8 cellular contexts compared by ENCODE assay signal in the genomic region with DNA sequence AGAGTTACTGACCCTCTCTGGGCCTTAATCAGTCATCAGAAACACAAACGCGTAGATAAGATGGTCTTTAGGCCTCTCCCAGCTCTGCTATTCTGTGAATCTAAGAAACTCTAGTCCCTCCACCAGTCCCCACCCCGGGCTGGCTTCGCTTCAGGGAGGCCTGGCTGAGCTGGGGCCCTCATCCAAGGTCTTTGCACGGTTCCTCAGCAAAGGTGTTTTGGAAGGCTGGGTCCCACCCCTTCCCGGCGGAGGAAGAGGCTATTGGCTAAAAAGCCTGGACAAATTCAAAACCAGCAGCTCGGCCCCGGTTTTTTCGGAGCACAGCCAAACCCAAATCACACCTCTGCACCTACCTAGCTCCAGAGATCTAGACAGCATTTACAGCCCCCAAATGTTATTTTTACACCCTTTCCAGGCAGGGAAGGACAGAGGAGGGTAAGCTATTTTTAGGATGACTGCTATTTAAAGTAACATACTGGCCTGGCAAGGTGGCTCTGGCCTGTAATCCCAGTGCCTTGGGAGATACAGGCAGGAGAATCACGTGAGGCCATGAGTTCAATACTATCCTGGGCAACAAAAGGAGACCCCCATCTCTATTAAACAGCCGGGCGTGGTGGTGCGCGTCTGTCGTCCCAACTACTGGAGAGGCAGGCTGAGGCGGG. TPM values are rescaled to one million over a fixed set of nuclear protein-coding genes. Genes with fewer than 3 reads are reported as not detected.
DNase-seq lines count a peak whose midpoint lies in the region; ATAC-seq and TF ChIP-seq lines count a peak whose summit lies in the region.

No MANE protein-coding gene starts in this region.

- ATAC-seq in lung (ENCODE audit: insufficient read depth, low FRiP score) (peak; percentile 1), upper lobe of right lung (peak; percentile 0), GM19397 (IDR thresholded peaks at IDR 0.05; ENCODE audit: unreplicated experiment) (no peak), GM18498 (IDR thresholded peaks at IDR 0.05; ENCODE audit: unreplicated experiment) (no peak)

- peaks cover 11% of the 10 kb centered on the region for H3K4me1 Mint-ChIP-seq in chondrocyte (ENCODE audit: low read depth)

- TF ChIP-seq CTCF in chondrocyte (IDR thresholded peaks at IDR 0.05) = no peak
- TF ChIP-seq CTCF in lung (IDR thresholded peaks at IDR 0.05; ENCODE audit: control extremely low read depth, extremely low read depth) = no peak
- no peak for TF ChIP-seq CTCF in upper lobe of right lung (IDR thresholded peaks at IDR 0.05)

- H3K4me3 Mint-ChIP-seq in chondrocyte (ENCODE audit: unreplicated experiment) = peak overlapping the region; percentile 68

- no peaks in the 10 kb centered on the region for H3K36me3 Mint-ChIP-seq in chondrocyte (ENCODE audit: low read depth)

- H3K27me3 Mint-ChIP-seq in chondrocyte (ENCODE audit: low read depth) = peaks cover 1% of the 10 kb centered on the region

- peak overlapping the region; percentile 41 for H3K27ac Mint-ChIP-seq in chondrocyte (ENCODE audit: unreplicated experiment)

- peak overlapping the region; percentile 93 for H2AFZ ChIP-seq in ACC112 (ENCODE audit: low read length, unreplicated experiment)

- DNase-seq in chondrocyte (ENCODE audit: low spot score) (no peak), lung (ENCODE audit: low spot score) (peak; percentile 38), upper lobe of right lung (peak; percentile 70), NCI-H187 (lab: John Stamatoyannopoulos, UW) (no peak)

- H3K4me1 ChIP-seq in ACC112 (ENCODE audit: control insufficient read depth, insufficient read depth, low read length, unreplicated experiment) (no peaks in the 10 kb centered on the region), HUES64 (ENCODE audit: insufficient read depth, low read length) (peaks cover 10% of the 10 kb centered on the region; the same call in 1 of the 2 replicates), lung (ENCODE audit: control insufficient read depth in 2 of 2, insufficient read depth in 2 of 2, low read length in 2 of 2) (no peaks in the 10 kb centered on the region), upper lobe of right lung (peaks cover 11% of the 10 kb centered on the region)

- no peaks in the 10 kb centered on the region for H3K9me3 ChIP-seq in HUES64 (ENCODE audit: insufficient read depth, low read depth, low read length)
- H3K9me3 ChIP-seq in lung (ENCODE audit: control insufficient read depth in 2 of 2, insufficient read depth in 1 of 2, low read length in 1 of 2) = no peaks in the 10 kb centered on the region
- no peaks in the 10 kb centered on the region for H3K9me3 ChIP-seq in upper lobe of right lung

- H3K9ac ChIP-seq in HUES64 (ENCODE audit: low read depth, low read length) = peak overlapping the region; percentile 88

- 65% methylated on average over 17 of the region's 17 CpGs for WGBS in HUES64
- 67 to 75% methylated on average over 17 of the region's 17 CpGs for WGBS in lung, 2 donors

- H3K36me3 ChIP-seq in ACC112 (ENCODE audit: insufficient read depth, low read length) (no peaks in the 10 kb centered on the region), HUES64 (ENCODE audit: insufficient read depth, low read length) (no peaks in the 10 kb centered on the region), lung (ENCODE audit: control insufficient read depth in 2 of 2, insufficient read depth in 2 of 2, low read length in 2 of 2) (no peaks in the 10 kb centered on the region), upper lobe of right lung (no peaks in the 10 kb centered on the region)

- H3K27me3 ChIP-seq in ACC112 (ENCODE audit: insufficient read depth, low read length) = no peaks in the 10 kb centered on the region
- H3K27me3 ChIP-seq in HUES64 (ENCODE audit: insufficient read depth, low read length) = no peaks in the 10 kb centered on the region
- no peaks in the 10 kb centered on the region for H3K27me3 ChIP-seq in lung (ENCODE audit: control insufficient read depth, insufficient read depth)
- no peaks in the 10 kb centered on the region for H3K27me3 ChIP-seq in upper lobe of right lung

- intact Hi-C loops in upper lobe of right lung (cut with DNase I) = loop anchor here (10.0 kb wide), 1 partner anchor 98 kb away; no protein-coding TSS in a partner anchor

- H3K4me3 ChIP-seq in ACC112 (ENCODE audit: low read depth, low read length) (peak overlapping the region; percentile 86), HUES64 (ENCODE audit: low read length) (peak overlapping the region; percentile 74), lung (peak overlapping the region; percentile 79), upper lobe of right lung (peak overlapping the region; percentile 71)

- no peaks in the 10 kb centered on the region for H3K79me2 ChIP-seq in ACC112 (ENCODE audit: control insufficient read depth, insufficient read depth, low read length, unreplicated experiment)

- no peak overlapping the region for H3K27ac ChIP-seq in ACC112 (ENCODE audit: low read depth, low read length)
- peak overlapping the region; percentile 95 for H3K27ac ChIP-seq in HUES64 (ENCODE audit: low read depth, low read length)
- peak overlapping the region; percentile 99 to 100 for H3K27ac ChIP-seq in lung (ENCODE audit: low read depth in 1 of 2, low read length in 1 of 2)
- peak overlapping the region; percentile 98 for H3K27ac ChIP-seq in upper lobe of right lung

- H3K9me3 Mint-ChIP-seq in chondrocyte (ENCODE audit: low read depth) = no peaks in the 10 kb centered on the region

RNA-seq across cellular contexts. Expression of a gene that starts 13.2 kb away (rescaled TPM):
- polyA plus RNA-seq in HUES64 (2013, experiment 1 of 2) = 45.1 TPM
- 45.0 TPM for polyA plus RNA-seq in HUES64 (2013, experiment 2 of 2)
- total RNA-seq in chondrocyte = 22.3 to 31.5 TPM (median 30.8 TPM) in 3 replicates
- 10 to 100 TPM; 16.7 to 35.8 TPM for total RNA-seq in lung
- 10 to 100 TPM; 19.8 to 49.2 TPM for polyA plus RNA-seq in lung
- 22.7 TPM for total RNA-seq in upper lobe of right lung

RNA-seq across cellular contexts. Expression of a gene that starts 46.9 kb away (rescaled TPM):
- polyA plus RNA-seq in HUES64 (2013, experiment 1 of 2) = 11.8 TPM
- 13.6 TPM for polyA plus RNA-seq in HUES64 (2013, experiment 2 of 2)
- total RNA-seq in chondrocyte (2.9 to 4.6 TPM (median 4.3 TPM) in 3 replicates), lung (10 to 100 TPM; 26.1 to 40.5 TPM), upper lobe of right lung (82.2 TPM)
- polyA plus RNA-seq in lung = 10 to 100 TPM; 34.1 to 42.9 TPM

RNA-seq across cellular contexts. Expression of a gene that starts 51.1 kb away (rescaled TPM):
- 3.9 TPM for polyA plus RNA-seq in HUES64 (2013, experiment 1 of 2)
- 4.1 TPM for polyA plus RNA-seq in HUES64 (2013, experiment 2 of 2)
- total RNA-seq in chondrocyte = 0.36 to 0.87 TPM (median 0.59 TPM) in 3 replicates
- total RNA-seq in lung = under 1 TPM; 0.46 to 0.67 TPM
- polyA plus RNA-seq in lung = 1 to 10 TPM in 1 of 2 donors, under 1 TPM in 1; 0.26 to 1.4 TPM
- 2.1 TPM for total RNA-seq in upper lobe of right lung

Comparison
In these comparisons a context has a peak if more than half of its experiments do, and no peak if none do; other contexts are left out.
1. DNase-seq: peak in lung (single experiment) and upper lobe of right lung (single experiment); none in chondrocyte (single experiment) and NCI-H187 (0 of 2).
2. ATAC-seq: peak in lung (single experiment) and upper lobe of right lung (single experiment); none in GM19397 (single experiment) and GM18498 (single experiment).
3. Peak in every context shown above with its lines, with median percentiles within 50 percentile points of each other: H3K4me3 ChIP-seq.